In the genomic region with DNA sequence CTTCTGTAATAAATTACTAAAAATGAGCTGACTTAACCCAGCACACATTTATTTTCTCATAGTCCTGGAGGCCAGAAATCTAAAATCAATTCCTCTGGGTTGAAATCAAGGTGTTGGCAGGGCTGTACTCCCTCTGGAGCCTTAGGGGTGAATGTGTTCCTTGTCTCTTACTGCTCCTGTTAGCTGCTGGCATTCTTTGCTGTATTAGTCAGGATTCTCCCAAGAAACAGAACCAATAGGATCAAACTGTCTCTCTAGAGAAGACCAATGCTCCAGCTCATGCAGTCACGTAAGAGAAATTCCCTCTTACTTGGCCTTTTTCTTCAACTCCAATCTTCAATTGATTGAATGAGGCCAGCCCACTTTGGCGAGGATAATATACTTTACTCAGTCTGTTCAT, we compare ENCODE assay signal across 16 cellular contexts. TPM values are rescaled to one million over a fixed set of nuclear protein-coding genes. Genes with fewer than 3 reads are reported as not detected.
A peak's percentile ranks its signal among the peaks of the same experiment; 100 is the strongest.
DNase-seq lines count a peak whose midpoint lies in the region; ATAC-seq and TF ChIP-seq lines count a peak whose summit lies in the region.
"Had no signal": no experiment of that assay in that cellular context is flagged by ENCODE, and none has a peak within 500 bp of the region (broad histone marks: within the 10 kb centered on the region; RNA-seq: fewer than 3 reads in every experiment).

No MANE protein-coding gene starts in this region.

- no peak overlapping the region for H4K91ac ChIP-seq in IMR-90 (ENCODE audit: insufficient read depth, low read depth, low read length)

- H3K9me3 ChIP-seq in IMR-90 (ENCODE audit: control insufficient read depth, insufficient read depth, low read length) (no peaks in the 10 kb centered on the region), breast epithelium (no peaks in the 10 kb centered on the region)
- H3K9me3 ChIP-seq: colonic mucosa, psoas muscle had no signal

- no TSS peak for BruUV-seq in IMR-90 (replicated peaks; lab: Mats Ljungman, UMichigan)

- no peak overlapping the region for H2AFZ ChIP-seq in IMR-90 (replicated peaks; ENCODE audit: low read length, poor library complexity)

- H3K4me1 ChIP-seq in IMR-90 (ENCODE audit: control insufficient read depth, insufficient read depth, low read length) (peaks cover 4% of the 10 kb centered on the region; the same call in 1 of the 2 replicates), breast epithelium (peaks cover 0 to 8% of the 10 kb centered on the region in 2 donors)

- no peaks in the 10 kb centered on the region for H3K79me1 ChIP-seq in IMR-90 (ENCODE audit: low read depth in 1 of 2, low read length in 2 of 2)

- no peak overlapping the region for H3K56ac ChIP-seq in IMR-90 (ENCODE audit: extremely low read depth, insufficient read depth, low read length)

- WGBS in IMR-90 (ENCODE audit: extremely low coverage in 2 of 2, insufficient read length in 1 of 2), 2 experiments: no CpG with 5 or more reads among the region's 2 CpGs

- dilution Hi-C loops in IMR-90 (cut with HindIII; ENCODE audit: low sequenced_read_pairs, unreplicated experiment): no loop called here

- DNase-seq in BJ (ENCODE audit: low read depth) (peak; percentile 42), IMR-90 (peak; percentile 87), breast epithelium (ENCODE audit: low spot score in 2 of 2) (no peak), kidney tubule cell (ENCODE audit: low spot score) (peak; percentile 92), HEK293T (ENCODE audit: extremely low spot score) (no peak), cortex of kidney (lab: John Stamatoyannopoulos, UW) (no peak), NCI-H1048 (lab: John Stamatoyannopoulos, UW) (no peak)
- DNase-seq: activated CD8-positive, alpha-beta T cell treated with anti-CD3 and anti-CD28 coated beads for 36 hours; activated naive CD4-positive, alpha-beta T cell treated with Interleukin-2 at 50 U/mL for 16 hours; colonic mucosa; GOT3; NCI-H1694 treated with DMSO at 0.1 percent for 48 hours; psoas muscle; T-helper 2 cell had no signal

- H4K5ac ChIP-seq in IMR-90 (ENCODE audit: low read depth, low read length): no peak overlapping the region

- H3K36me3 ChIP-seq in BJ (ENCODE audit: control insufficient read depth, insufficient read depth, low read length): no peaks in the 10 kb centered on the region
- H3K36me3 ChIP-seq in IMR-90 (ENCODE audit: control insufficient read depth, insufficient read depth, low read length): no peaks in the 10 kb centered on the region
- H3K36me3 ChIP-seq in breast epithelium: no peaks in the 10 kb centered on the region
- H3K36me3 ChIP-seq: colonic mucosa had no signal

- ATAC-seq in IMR-90 (ENCODE audit: low read depth) (peak; percentile 65), GM21717 (IDR thresholded peaks at IDR 0.05; ENCODE audit: unreplicated experiment) (no peak)
- ATAC-seq: activated CD8-positive, alpha-beta T cell treated with anti-CD3 and anti-CD28 coated beads for 36 hours; psoas muscle had no signal

- no peak overlapping the region for H3K27ac ChIP-seq in IMR-90 (ENCODE audit: insufficient read depth, low read length)
- peak overlapping the region; percentile 35 to 60 for H3K27ac ChIP-seq in breast epithelium
- H3K27ac ChIP-seq: colonic mucosa, psoas muscle had no signal

- no peak for TF ChIP-seq RAD21 in IMR-90 (IDR thresholded peaks at IDR 0.05; ENCODE audit: low read length)

- no peaks in the 10 kb centered on the region for H4K20me1 ChIP-seq in IMR-90 (ENCODE audit: insufficient read depth, low read length)

- H3K4me3 ChIP-seq in BJ (ENCODE audit: low read depth, low read length) (no peak overlapping the region), IMR-90 (ENCODE audit: insufficient read depth, low read depth, low read length) (no peak overlapping the region), breast epithelium (no peak overlapping the region)
- H3K4me3 ChIP-seq: colonic mucosa, lung, psoas muscle had no signal

- H3K9ac ChIP-seq in IMR-90 (ENCODE audit: low read depth, low read length): no peak overlapping the region

- CTCF ChIA-PET in BJ (lab: Yijun Ruan, JAX) (interaction anchor here (1.0 to 1.4 kb wide), 3 partner anchors 45 to 55 kb away, joined by 3 read pairs; no protein-coding TSS in a partner anchor), IMR-90 (lab: Yijun Ruan, JAX) (no interaction called here), HEK293T (lab: Yijun Ruan, JAX) (no interaction called here)

- H3K4ac ChIP-seq in IMR-90 (ENCODE audit: low read depth, low read length): peak overlapping the region; percentile 26; the same call in 1 of the 2 replicates

- H2AK9ac ChIP-seq in IMR-90 (replicated peaks; ENCODE audit: low read depth, low read length, poor library complexity): no peak overlapping the region

- no peak for TF ChIP-seq POLR2A in IMR-90 (IDR thresholded peaks at IDR 0.05; ENCODE audit: low read depth, low read length)
- TF ChIP-seq POLR2A in breast epithelium (IDR thresholded peaks at IDR 0.05): no peak

- H4K8ac ChIP-seq in IMR-90 (ENCODE audit: low read depth in 2 of 2, low read length in 2 of 2): no peak overlapping the region

- POLR2A ChIA-PET in BJ (lab: Charles Lee) (no interaction called here), IMR-90 (lab: Charles Lee; ENCODE audit: unreplicated experiment) (no interaction called here), HEK293T (lab: Yijun Ruan, JAX) (no interaction called here)

- no peak overlapping the region for H2BK5ac ChIP-seq in IMR-90 (ENCODE audit: low read depth, low read length, poor library complexity, severe bottlenecking)

- no peak overlapping the region for H3K18ac ChIP-seq in IMR-90 (ENCODE audit: low read depth, low read length)

- no peak overlapping the region for H2BK15ac ChIP-seq in IMR-90 (ENCODE audit: low read depth, low read length)

- 0 out of 2 replicates have a peak, but pooled peaks have one; percentile 7 for TF ChIP-seq CTCF in BJ (IDR thresholded peaks at IDR 0.05; ENCODE audit: insufficient read depth, low read depth, low read length)
- TF ChIP-seq CTCF in IMR-90 (conservative IDR thresholded peaks at IDR 0.05; ENCODE audit: low read depth, low read length): 0 out of 2 replicates have a peak, but pooled peaks have one; percentile 2
- TF ChIP-seq CTCF in breast epithelium (IDR thresholded peaks at IDR 0.05): no peak

- no peak overlapping the region for H3K14ac ChIP-seq in IMR-90 (replicated peaks; ENCODE audit: low read depth, low read length)

- intact Hi-C loops in IMR-90 (cut with micrococcal nuclease) (no loop called here), breast epithelium (cut with DNase I; ENCODE audit: low total_unique reads) (no loop called here)

- no peak overlapping the region for H2BK120ac ChIP-seq in IMR-90 (ENCODE audit: low read depth, low read length)

- no peaks in the 10 kb centered on the region for H3K27me3 ChIP-seq in BJ (ENCODE audit: control insufficient read depth, insufficient read depth, low read length)
- no peaks in the 10 kb centered on the region for H3K27me3 ChIP-seq in IMR-90 (ENCODE audit: control insufficient read depth, insufficient read depth, low read length)
- H3K27me3 ChIP-seq in breast epithelium: no peaks in the 10 kb centered on the region
- H3K27me3 ChIP-seq: colonic mucosa had no signal

- no peak overlapping the region for H3K23ac ChIP-seq in IMR-90 (ENCODE audit: low read depth, low read length)

- H3K9me1 ChIP-seq in IMR-90 (ENCODE audit: insufficient read depth, low read length): 0 out of 2 replicates have a peak, but pooled peaks cover 3% of the 10 kb centered on the region

- no peak overlapping the region for H3K4me2 ChIP-seq in IMR-90 (ENCODE audit: low read depth, low read length)

- in situ Hi-C loops in IMR-90 (cut with MboI; ENCODE audit: low sequenced_read_pairs): loop anchor here (5.0 to 25.0 kb wide), 2 partner anchors 50 to 900 kb away; no protein-coding TSS in a partner anchor

- H2BK20ac ChIP-seq in IMR-90 (ENCODE audit: low read depth, low read length): no peak overlapping the region

- H2AK5ac ChIP-seq in IMR-90 (ENCODE audit: low read depth, low read length): no peak overlapping the region

TF ChIP-seq in IMR-90, 13 proteins besides CTCF, POLR2A, EP300 and RAD21:
- TF ChIP-seq CHD1 (IDR thresholded peaks at IDR 0.05; ENCODE audit: low read depth, low read length): no peak

TF ChIP-seq in HEK293T, 16 proteins besides CTCF, POLR2A, EP300 and RAD21:
- TF ChIP-seq SP1 (IDR thresholded peaks at IDR 0.05): no peak
- no peak for TF ChIP-seq LEF1 (IDR thresholded peaks at IDR 0.05; ENCODE audit: borderline replicate concordance)
- TF ChIP-seq, protein P1, sequence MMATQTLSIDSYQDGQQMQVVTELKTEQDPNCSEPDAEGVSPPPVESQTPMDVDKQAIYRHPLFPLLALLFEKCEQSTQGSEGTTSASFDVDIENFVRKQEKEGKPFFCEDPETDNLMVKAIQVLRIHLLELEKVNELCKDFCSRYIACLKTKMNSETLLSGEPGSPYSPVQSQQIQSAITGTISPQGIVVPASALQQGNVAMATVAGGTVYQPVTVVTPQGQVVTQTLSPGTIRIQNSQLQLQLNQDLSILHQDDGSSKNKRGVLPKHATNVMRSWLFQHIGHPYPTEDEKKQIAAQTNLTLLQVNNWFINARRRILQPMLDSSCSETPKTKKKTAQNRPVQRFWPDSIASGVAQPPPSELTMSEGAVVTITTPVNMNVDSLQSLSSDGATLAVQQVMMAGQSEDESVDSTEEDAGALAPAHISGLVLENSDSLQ (IDR thresholded peaks at IDR 0.05): no peak
- no peak for TF ChIP-seq L3MBTL2 (conservative IDR thresholded peaks at IDR 0.05)
- TF ChIP-seq HDGF (IDR thresholded peaks at IDR 0.05; ENCODE audit: borderline replicate concordance): no peak
- no peak for TF ChIP-seq BHLHE40 (IDR thresholded peaks at IDR 0.05; ENCODE audit: borderline replicate concordance)
- TF ChIP-seq ELF4 (IDR thresholded peaks at IDR 0.05): no peak
- TF ChIP-seq ARNT (IDR thresholded peaks at IDR 0.05): no peak
- no peak for TF ChIP-seq FOXA1 (IDR thresholded peaks at IDR 0.05)
- no peak for TF ChIP-seq FOXK2 (IDR thresholded peaks at IDR 0.05)
- no peak for TF ChIP-seq ZNF384 (IDR thresholded peaks at IDR 0.05)
- TF ChIP-seq CTBP1 (IDR thresholded peaks at IDR 0.05; ENCODE audit: borderline replicate concordance): no peak
- TF ChIP-seq FOXM1 (IDR thresholded peaks at IDR 0.05; ENCODE audit: borderline replicate concordance): no peak
- TF ChIP-seq SUZ12 (IDR thresholded peaks at IDR 0.05): no peak
- TF ChIP-seq NFRKB (IDR thresholded peaks at IDR 0.05): no peak
- TF ChIP-seq TARDBP (IDR thresholded peaks at IDR 0.05): no peak

RNA-seq across cellular contexts. Expression of a gene that starts 15.3 kb away (rescaled TPM):
- polyA plus RNA-seq in BJ (2011; rRNA removed) (not detected in 2 replicates), IMR-90 (2012; rRNA removed) (not detected in 2 replicates)
- not detected in 2 replicates for polyA minus RNA-seq in BJ (2011; rRNA and poly(A)+ RNA removed)
- total RNA-seq in IMR-90 (2012; rRNA removed) (not detected in 2 replicates), breast epithelium (1 to 10 TPM in 2 of 3 donors, under 1 TPM in 1; 0.98 to 4.6 (median 2.8) TPM)
- not detected in 2 replicates for polyA plus RNA-seq in IMR-90 (2012; cell fraction: cytosol; rRNA removed)
- polyA plus RNA-seq in IMR-90 (2012; cell fraction: nucleus; rRNA removed; ENCODE audit: low replicate concordance): not detected in 2 replicates
- total RNA-seq: activated CD8-positive, alpha-beta T cell treated with anti-CD3 and anti-CD28 coated beads for 36 hours had no signal

Comparison
In these comparisons a context has a peak if more than half of its experiments do, and no peak if none do; other contexts are left out.
1. DNase-seq: peak in BJ (single experiment), IMR-90 (single experiment) and kidney tubule cell (single experiment); none in breast epithelium (0 of 2), HEK293T (single experiment), cortex of kidney (single experiment) and NCI-H1048 (single experiment).
2. CTCF ChIP-seq: peak in BJ (single experiment) and IMR-90 (single experiment); none in breast epithelium (0 of 3).